27 cellular contexts compared by ENCODE assay signal in genomic region chr16:51248217-51248616, GRCh38.
"Had no signal": no experiment of that assay in that cellular context is flagged by ENCODE, and none has a peak within 500 bp of the region (broad histone marks: within the 10 kb centered on the region; RNA-seq: fewer than 3 reads in every experiment).

No MANE protein-coding gene starts in this region.

- H3K27ac ChIP-seq: colonic mucosa, dorsolateral prefrontal cortex, epithelial cell of prostate, esophagus muscularis mucosa, esophagus squamous epithelium, foreskin keratinocyte, gastrocnemius medialis, gastroesophageal sphincter, heart left ventricle, heart right ventricle had no signal

- H3K9me3 ChIP-seq: colonic mucosa, esophagus muscularis mucosa, gastrocnemius medialis had no signal

- ATAC-seq: effector memory CD8-positive, alpha-beta T cell; esophagus mucosa; foreskin keratinocyte; gastrocnemius medialis; gastroesophageal sphincter; heart left ventricle; heart right ventricle had no signal

- DNase-seq: colonic mucosa; cortex of kidney; dermis blood vessel endothelial cell; dorsolateral prefrontal cortex; effector CD4-positive, alpha-beta T cell; effector CD8-positive, alpha-beta T cell; effector memory CD4-positive, alpha-beta T cell; effector memory CD8-positive, alpha-beta T cell; endodermal cell; erythroblast; esophagus squamous epithelium; foreskin fibroblast; foreskin keratinocyte; foreskin melanocyte; gastrocnemius medialis; glutamatergic neuron; head of caudate nucleus; heart left ventricle; heart right ventricle had no signal

- H3K4me3 ChIP-seq: colonic mucosa, dorsolateral prefrontal cortex, esophagus muscularis mucosa, esophagus squamous epithelium, gastrocnemius medialis, gastroesophageal sphincter, heart left ventricle, heart right ventricle had no signal

- H3K27me3 ChIP-seq: colonic mucosa, dorsolateral prefrontal cortex, foreskin keratinocyte, gastrocnemius medialis, heart left ventricle had no signal

- H3K4me1 ChIP-seq: colonic mucosa, esophagus muscularis mucosa, esophagus squamous epithelium, foreskin keratinocyte, gastrocnemius medialis, gastroesophageal sphincter, heart left ventricle, heart right ventricle had no signal

- FAIRE-seq: colon, endometrium, endothelial cell of umbilical vein, frontal cortex had no signal

- H3K36me3 ChIP-seq: colonic mucosa, esophagus muscularis mucosa, esophagus squamous epithelium, gastrocnemius medialis, gastroesophageal sphincter, heart left ventricle, heart right ventricle had no signal
